ENCODE assay signal across 12 cellular contexts in the genomic region with DNA sequence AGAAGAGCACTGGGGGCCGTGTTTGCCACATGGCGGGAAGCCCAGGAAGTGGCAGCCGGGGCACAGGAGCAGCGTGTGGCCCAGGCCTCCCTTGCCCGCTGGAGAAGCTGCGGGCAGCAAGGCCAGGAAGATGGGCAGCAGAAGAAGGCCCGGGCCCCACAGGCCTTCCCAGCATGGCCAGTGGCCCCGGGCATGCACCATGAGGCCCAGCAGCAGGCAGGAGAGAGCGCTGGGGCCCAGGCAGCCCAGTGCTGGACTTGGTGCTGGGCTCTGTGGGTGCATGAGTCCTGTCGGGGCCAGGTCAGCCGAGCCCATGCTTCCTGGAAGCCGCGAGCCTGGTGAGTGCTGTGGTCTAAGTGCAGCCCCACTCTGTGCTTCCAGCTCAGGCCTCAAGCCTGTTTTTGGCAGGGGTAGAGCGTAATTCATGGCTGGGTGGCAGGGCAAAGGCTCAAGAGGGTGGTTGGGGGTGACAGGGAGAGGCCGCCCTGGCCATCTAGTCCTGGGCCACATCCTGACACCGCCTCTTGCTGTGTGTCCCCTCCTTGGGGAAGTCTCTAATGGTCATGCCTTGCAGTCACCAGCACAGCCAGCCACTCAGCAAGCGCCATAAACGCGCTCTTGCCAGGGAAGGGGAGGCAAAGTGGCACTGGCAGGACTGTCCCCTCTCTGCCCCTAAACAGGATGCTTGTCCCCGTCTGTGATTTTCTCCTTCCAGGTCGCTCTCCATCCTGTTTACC. TPM values are rescaled to one million over a fixed set of nuclear protein-coding genes. Genes with fewer than 3 reads are reported as not detected.
DNase-seq lines count a peak whose midpoint lies in the region; ATAC-seq and TF ChIP-seq lines count a peak whose summit lies in the region.
"Had no signal": no experiment of that assay in that cellular context is flagged by ENCODE, and none has a peak within 500 bp of the region (broad histone marks: within the 10 kb centered on the region; RNA-seq: fewer than 3 reads in every experiment).

No MANE protein-coding gene starts in this region.

- peaks cover 9% of the 10 kb centered on the region for H3F3A ChIP-seq in DOHH2 (ENCODE audit: control insufficient read depth, insufficient read depth)

- TF ChIP-seq CTCF in DOHH2 (IDR thresholded peaks at IDR 0.05; ENCODE audit: low read depth, low read length, poor library complexity, severe bottlenecking) = no peak
- no peak for TF ChIP-seq CTCF in Panc1 (IDR thresholded peaks at IDR 0.05)
- TF ChIP-seq CTCF in gastrocnemius medialis (IDR thresholded peaks at IDR 0.05 in 4 of 5, conservative IDR thresholded peaks at IDR 0.05 in 1 of 5) = no peak

- POLR2A ChIA-PET in Panc1 (lab: Charles Lee) = no interaction called here

- H3K9me3 ChIP-seq in DOHH2 (ENCODE audit: control insufficient read depth, insufficient read depth, low read length) (no peaks in the 10 kb centered on the region), Panc1 (ENCODE audit: control insufficient read depth, insufficient read depth, low read depth, low read length) (no peaks in the 10 kb centered on the region), gastrocnemius medialis (no peaks in the 10 kb centered on the region)

- peak overlapping the region; percentile 40; the same call in 1 of the 2 replicates for H3K4me3 ChIP-seq in DOHH2 (ENCODE audit: low read length)
- H3K4me3 ChIP-seq in Panc1 (ENCODE audit: low read depth in 2 of 2, low read length in 2 of 2) = no peak overlapping the region
- H3K4me3 ChIP-seq in gastrocnemius medialis = peak overlapping the region; percentile 31 to 48 (median 40)

- H3K36me3 ChIP-seq in DOHH2 (ENCODE audit: control insufficient read depth, low read length) (no peaks in the 10 kb centered on the region), Panc1 (ENCODE audit: control insufficient read depth, insufficient read depth, low read length) (no peaks in the 10 kb centered on the region), gastrocnemius medialis (no peaks in the 10 kb centered on the region)

- no peaks in the 10 kb centered on the region for H3K79me2 ChIP-seq in DOHH2 (ENCODE audit: control insufficient read depth, low read length)

- H3K4me2 ChIP-seq in DOHH2 (ENCODE audit: low read length) = peak overlapping the region; percentile 62

- no peaks in the 10 kb centered on the region for H3K9me2 ChIP-seq in DOHH2 (replicated peaks; ENCODE audit: control insufficient read depth, low read length)

- intact Hi-C loops in Panc1 (cut with micrococcal nuclease; ENCODE audit: unreplicated experiment) (no loop called here), gastrocnemius medialis (cut with DNase I; ENCODE audit: low total_unique reads) (no loop called here)

- BruUV-seq in Panc1 (replicated peaks; lab: Mats Ljungman, UMichigan) = no TSS peak

- H3K4me1 ChIP-seq in DOHH2 (ENCODE audit: control insufficient read depth, low read length) = peaks cover 26% of the 10 kb centered on the region
- peaks cover 13% of the 10 kb centered on the region for H3K4me1 ChIP-seq in Panc1 (ENCODE audit: control insufficient read depth, insufficient read depth, low read length)
- H3K4me1 ChIP-seq in gastrocnemius medialis = peaks cover 40 to 49% of the 10 kb centered on the region in 2 donors

- H3K27ac ChIP-seq in DOHH2 (ENCODE audit: low read depth, low read length) = no peak overlapping the region
- 0 out of 2 replicates have a peak overlapping the region, but pooled peaks have one; percentile 29 for H3K27ac ChIP-seq in Panc1 (ENCODE audit: low read length)
- H3K27ac ChIP-seq in gastrocnemius medialis = peak overlapping the region; percentile 39 to 98 (median 58)
- H3K27ac ChIP-seq: epithelial cell of prostate had no signal

- no peak for TF ChIP-seq POLR2A in gastrocnemius medialis (IDR thresholded peaks at IDR 0.05)

- in situ Hi-C loops in Panc1 (cut with HindIII; ENCODE audit: low pct_unique_long_range_greater_than_20kb, low sequenced_read_pairs) (no loop called here), gastrocnemius medialis (cut with MboI; ENCODE audit: low sequenced_read_pairs in 4 of 4) (loop anchor here in 1 of 4 donors (10.0 kb wide), 1 partner anchor 50 kb away; the partner anchor contains the start of gene AGTRAP)

- peak; percentile 9; the same call in 1 of the 2 replicates for ATAC-seq in Panc1
- peak; percentile 3 for ATAC-seq in left lobe of liver
- ATAC-seq in gastrocnemius medialis = no peak
- ATAC-seq in GM18907 (IDR thresholded peaks at IDR 0.05; ENCODE audit: unreplicated experiment) = no peak
- ATAC-seq in HG03025 (IDR thresholded peaks at IDR 0.05; ENCODE audit: low FRiP score, unreplicated experiment) = no peak

- H3K27me3 ChIP-seq in DOHH2 (ENCODE audit: control insufficient read depth, low read length) (no peaks in the 10 kb centered on the region), Panc1 (ENCODE audit: control insufficient read depth, insufficient read depth, low read length) (no peaks in the 10 kb centered on the region), gastrocnemius medialis (no peaks in the 10 kb centered on the region)

- no peaks in the 10 kb centered on the region for H4K20me1 ChIP-seq in DOHH2 (ENCODE audit: control insufficient read depth, insufficient read depth, low read depth, low read length)

- no peak for DNase-seq in Panc1 (ENCODE audit: low read depth, low spot score)
- no peak for DNase-seq in left lobe of liver (ENCODE audit: low spot score)
- no peak for DNase-seq in gastrocnemius medialis
- DNase-seq in NCI-H774 (lab: John Stamatoyannopoulos, UW) = no peak
- no peak for DNase-seq in OCI-M1 (lab: John Stamatoyannopoulos, UW)
- DNase-seq: NCI-H2081, SIG-M5 had no signal

- CTCF ChIA-PET in Panc1 (lab: Charles Lee) = interaction anchor here (0.6 to 1.2 kb wide), 3 partner anchors 18 to 296 kb away, joined by 3 read pairs; no protein-coding TSS in a partner anchor

RNA-seq across cellular contexts. Expression of gene MTHFR, which starts 21.3 kb away (rescaled TPM):
- 37.4 TPM for total RNA-seq in Panc1 (2021; ENCODE audit: unreplicated experiment)
- polyA plus RNA-seq in Panc1 (2012; ENCODE audit: insufficient read length) = 21.0 TPM
- 14.9 TPM for total RNA-seq in left lobe of liver
- 10 to 100 TPM; 10.2 to 24.7 (median 18.1) TPM for total RNA-seq in gastrocnemius medialis

RNA-seq across cellular contexts. Expression of gene CLCN6, which starts 21.6 kb away (rescaled TPM):
- 23.6 TPM for total RNA-seq in Panc1 (2021; ENCODE audit: unreplicated experiment)
- polyA plus RNA-seq in Panc1 (2012; ENCODE audit: insufficient read length) = 11.3 TPM
- total RNA-seq in left lobe of liver = 10.8 TPM
- 10 to 100 TPM in 1 of 4 donors, 1 to 10 TPM in 3; 7.1 to 11.9 (median 9.5) TPM for total RNA-seq in gastrocnemius medialis

RNA-seq across cellular contexts. Expression of gene C1orf167, which starts 22.4 kb away (rescaled TPM):
- not detected for total RNA-seq in Panc1 (2021; ENCODE audit: unreplicated experiment)
- polyA plus RNA-seq in Panc1 (2012; ENCODE audit: insufficient read length) = 1.6 TPM
- not detected for total RNA-seq in left lobe of liver
- 1 to 10 TPM in 1 of 4 donors, under 1 TPM in 1, not detected in 2; 1.00 to 1.4 TPM for total RNA-seq in gastrocnemius medialis
- polyA plus RNA-seq: CD14-positive monocyte had no signal

RNA-seq across cellular contexts. Expression of gene AGTRAP, which starts 48.5 kb away (rescaled TPM):
- 57.0 TPM for total RNA-seq in Panc1 (2021; ENCODE audit: unreplicated experiment)
- 90.5 TPM for polyA plus RNA-seq in Panc1 (2012; ENCODE audit: insufficient read length)
- 9.0 TPM for total RNA-seq in left lobe of liver
- 100 to 1,000 TPM in 2 of 4 donors, 10 to 100 TPM in 2; 37.8 to 144 (median 103) TPM for total RNA-seq in gastrocnemius medialis

Comparison
In these comparisons a context has a peak if more than half of its experiments do, and no peak if none do; other contexts are left out.
1. H3K4me3 ChIP-seq: peak in DOHH2 (single experiment) and gastrocnemius medialis (4 of 4); none in Panc1 (0 of 2).
2. ATAC-seq: peak in Panc1 (single experiment) and left lobe of liver (single experiment); none in gastrocnemius medialis (0 of 2), GM18907 (single experiment) and HG03025 (single experiment).